20 cellular contexts compared by ENCODE assay signal in the genomic region with DNA sequence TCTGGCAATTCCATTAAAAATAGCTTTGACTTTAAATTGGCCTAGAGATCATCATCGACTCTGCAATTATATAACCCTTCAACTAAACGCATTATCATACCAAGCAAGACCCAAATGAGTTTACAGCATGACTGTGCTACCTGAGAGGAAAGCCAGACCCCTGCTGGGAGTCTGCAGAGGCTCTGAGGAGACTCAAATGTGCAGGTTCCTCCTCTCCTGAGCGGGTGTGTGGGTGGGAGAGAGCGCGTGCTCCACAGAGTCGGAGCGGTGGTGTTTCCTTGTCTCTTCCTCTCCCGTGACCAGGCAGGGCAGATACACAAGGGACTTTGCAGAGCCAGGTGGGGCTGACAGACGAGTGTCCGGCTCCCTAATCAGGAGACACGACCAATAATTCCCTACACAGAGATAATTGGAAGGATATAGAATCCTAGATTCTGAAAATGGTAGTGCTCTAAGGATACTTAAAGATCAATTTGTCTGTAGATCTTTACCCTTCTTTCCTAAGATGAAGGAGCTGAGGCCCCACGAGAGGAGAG.
"Had no signal": no experiment of that assay in that cellular context is flagged by ENCODE, and none has a peak within 500 bp of the region (broad histone marks: within the 10 kb centered on the region; RNA-seq: fewer than 3 reads in every experiment).

No MANE protein-coding gene starts in this region.

- H3K27ac Mint-ChIP-seq: effector memory CD8-positive, alpha-beta T cell; nephron progenitor cell had no signal

- H3K4me2 ChIP-seq: smooth muscle cell had no signal

- H3K36me3 ChIP-seq: lower lobe of right lung, prostate gland, right atrium auricular region, stomach, thyroid gland had no signal

- H3K27me3 ChIP-seq: right atrium auricular region, thyroid gland had no signal

- DNase-seq: dermis blood vessel endothelial cell; effector memory CD8-positive, alpha-beta T cell; erythroblast; left ventricle myocardium superior; lower lobe of right lung; naive thymus-derived CD8-positive, alpha-beta T cell; nephron progenitor cell; stimulated activated CD4-positive, alpha-beta T cell treated with anti-CD3 and anti-CD28 coated beads, Interleukin-12 subunit alpha, Interleukin-12 subunit beta, amount 100 ng/mL, for 4 hours; stimulated activated CD4-positive, alpha-beta T cell treated with anti-CD3 and anti-CD28 coated beads, Interleukin-1b, Interleukin-23, amount 100 ng/mL, for 48 hours; stimulated activated CD4-positive, alpha-beta T cell treated with anti-CD3 and anti-CD28 coated beads, Interleukin-4, amount 100 ng/mL, for 1 hour; stimulated activated CD8-positive, alpha-beta memory T cell treated with anti-CD3 and anti-CD28 coated beads, Interleukin-4, amount 100 ng/mL, for 48 hours; stimulated activated naive CD4-positive, alpha-beta T cell; stomach; thyroid gland; trophoblast cell had no signal

- H3K27ac ChIP-seq: coronary artery, lower lobe of right lung, prostate gland, right atrium auricular region, stomach, thyroid gland had no signal

- H3K9me3 Mint-ChIP-seq: effector memory CD8-positive, alpha-beta T cell; naive thymus-derived CD8-positive, alpha-beta T cell; nephron progenitor cell had no signal

- H3K4me3 ChIP-seq: coronary artery, lower lobe of right lung, prostate gland, right atrium auricular region, smooth muscle cell, stomach, thyroid gland had no signal

- H3K36me3 Mint-ChIP-seq: naive thymus-derived CD8-positive, alpha-beta T cell had no signal

- H3K4me3 Mint-ChIP-seq: effector memory CD8-positive, alpha-beta T cell; naive thymus-derived CD8-positive, alpha-beta T cell; nephron progenitor cell had no signal

- H3K4me1 ChIP-seq: lower lobe of right lung, prostate gland, right atrium auricular region, stomach, thyroid gland had no signal

- ATAC-seq: effector memory CD8-positive, alpha-beta T cell; left ventricle myocardium superior; lower lobe of right lung; naive thymus-derived CD8-positive, alpha-beta T cell; sciatic nerve had no signal

- H3K4me1 Mint-ChIP-seq: nephron progenitor cell had no signal
